Comparison of ENCODE assay signal across 18 cellular contexts in genomic region chr16:49623501-49624266, GRCh38.
DNase-seq lines count a peak whose midpoint lies in the region; ATAC-seq and TF ChIP-seq lines count a peak whose summit lies in the region.
"Had no signal": no experiment of that assay in that cellular context is flagged by ENCODE, and none has a peak within 500 bp of the region (broad histone marks: within the 10 kb centered on the region; RNA-seq: fewer than 3 reads in every experiment).

No MANE protein-coding gene starts in this region.

- H2BK15ac ChIP-seq in H9 (ENCODE audit: low read depth, low read length), result no peak overlapping the region

- CTCF ChIA-PET in activated CD8-positive, alpha-beta memory T cell treated with anti-CD3 and anti-CD28 coated beads, Interleukin-2, amount 10 ng/mL, durations not matched to agents 7 days and 5 days (lab: Charles Lee), result no interaction called here

- no peak overlapping the region for H3T11ph ChIP-seq in H9 (ENCODE audit: low read length)

- WGBS in H9 (ENCODE audit: extremely low coverage, insufficient read length, low lambda C conversion rate), result no CpG with 5 or more reads among the region's 8 CpGs
- 79 to 85% methylated on average over 3 to 7 of the region's 8 CpGs for WGBS in endodermal cell (ENCODE audit: insufficient coverage in 1 of 2, insufficient read length in 1 of 2), 2 experiments
- 84 to 88% methylated on average over 8 of the region's 8 CpGs for WGBS in sigmoid colon, 2 donors
- 87 to 88% methylated on average over 8 of the region's 8 CpGs for WGBS in tibial nerve, 2 donors

- ATAC-seq in activated CD8-positive, alpha-beta memory T cell treated with anti-CD3 and anti-CD28 coated beads, Interleukin-2, amount 10 ng/mL, durations not matched to agents 7 days and 5 days, result no peak
- ATAC-seq in HG03439 (IDR thresholded peaks at IDR 0.05; ENCODE audit: unreplicated experiment), result no peak
- ATAC-seq: Right ventricle myocardium inferior had no signal

- no peak overlapping the region for H3K27ac ChIP-seq in H9 (ENCODE audit: insufficient read length, low read depth, low read length)
- H3K27ac ChIP-seq in endodermal cell (ENCODE audit: low read depth, low read length), result no peak overlapping the region
- H3K27ac ChIP-seq in sigmoid colon, result no peak overlapping the region
- H3K27ac ChIP-seq in tibial nerve, result no peak overlapping the region

- TF ChIP-seq POLR2A in sigmoid colon (IDR thresholded peaks at IDR 0.05) (no peak), tibial nerve (IDR thresholded peaks at IDR 0.05) (no peak)

- no peak overlapping the region for H3K27ac Mint-ChIP-seq in activated CD8-positive, alpha-beta memory T cell treated with anti-CD3 and anti-CD28 coated beads, Interleukin-2, amount 10 ng/mL, durations not matched to agents 7 days and 5 days
- H3K27ac Mint-ChIP-seq in H9 (peak overlapping the region in 1 of 3 experiments; percentile 29; a peak in 2 of 7 replicates), endodermal cell (no peak overlapping the region)
- H3K27ac Mint-ChIP-seq: B cell, CD14-positive monocyte had no signal

- no peak overlapping the region for H2AK5ac ChIP-seq in H9 (ENCODE audit: insufficient read length, low read length)

- H2BK120ac ChIP-seq in H9 (ENCODE audit: low read depth, low read length, poor library complexity, severe bottlenecking), result no peak overlapping the region

- H2BK12ac ChIP-seq in H9 (ENCODE audit: insufficient read length, low read depth, low read length), result no peak overlapping the region

- no peaks in the 10 kb centered on the region for H3K79me2 ChIP-seq in H9 (ENCODE audit: insufficient read depth, low read length)

- no peaks in the 10 kb centered on the region for H3K79me1 ChIP-seq in H9 (ENCODE audit: insufficient read depth, low read depth, low read length, poor library complexity, severe bottlenecking)

- TF ChIP-seq EP300 in sigmoid colon (IDR thresholded peaks at IDR 0.05) (no peak), tibial nerve (IDR thresholded peaks at IDR 0.05) (no peak)

- H3K4me2 ChIP-seq in H9 (ENCODE audit: insufficient read depth, insufficient read length, low read length), result no peak overlapping the region

- intact Hi-C loops in sigmoid colon (cut with DNase I), result loop anchor here (10.0 kb wide), 1 partner anchor 121 kb away; no protein-coding TSS in a partner anchor

- H3K4me3 ChIP-seq in endodermal cell (ENCODE audit: low read length), result no peak overlapping the region
- no peak overlapping the region for H3K4me3 ChIP-seq in sigmoid colon
- H3K4me3 ChIP-seq in tibial nerve, result no peak overlapping the region

- no peak overlapping the region for H3K4ac ChIP-seq in H9 (ENCODE audit: low read depth, low read length)

- no peak overlapping the region for H4K91ac ChIP-seq in H9 (ENCODE audit: insufficient read length, low read depth, low read length)

- H3K27me3 Mint-ChIP-seq in activated CD8-positive, alpha-beta memory T cell treated with anti-CD3 and anti-CD28 coated beads, Interleukin-2, amount 10 ng/mL, durations not matched to agents 7 days and 5 days, result no peaks in the 10 kb centered on the region
- H3K27me3 Mint-ChIP-seq in H9 (ENCODE audit: low read depth) (no peaks in the 10 kb centered on the region), endodermal cell (ENCODE audit: insufficient read depth) (no peaks in the 10 kb centered on the region)
- H3K27me3 Mint-ChIP-seq: B cell had no signal

- no peaks in the 10 kb centered on the region for H3K36me3 Mint-ChIP-seq in activated CD8-positive, alpha-beta memory T cell treated with anti-CD3 and anti-CD28 coated beads, Interleukin-2, amount 10 ng/mL, durations not matched to agents 7 days and 5 days
- H3K36me3 Mint-ChIP-seq in H9 (ENCODE audit: insufficient read depth in 1 of 3, low read depth in 3 of 3) (peaks cover 0 to 7% (median 2%) of the 10 kb centered on the region in 3 experiments; a peak in 5 of 7 replicates), endodermal cell (ENCODE audit: low read depth) (peaks cover 7% of the 10 kb centered on the region)
- H3K36me3 Mint-ChIP-seq: CD14-positive monocyte had no signal

- H2AFZ ChIP-seq in H9 (ENCODE audit: low read length), result no peak overlapping the region

- no peak overlapping the region for H4K5ac ChIP-seq in H9 (ENCODE audit: insufficient read length, low read depth, low read length)

- H3K23ac ChIP-seq in H9 (ENCODE audit: insufficient read length, low read depth, low read length), result no peak overlapping the region

- peak; percentile 28 for DNase-seq in activated CD8-positive, alpha-beta memory T cell treated with anti-CD3 and anti-CD28 coated beads for 24 hours
- no peak for DNase-seq in activated CD8-positive, alpha-beta memory T cell treated with anti-CD3 and anti-CD28 coated beads, Interleukin-2, amount 10 ng/mL, durations not matched to agents 7 days and 5 days
- DNase-seq in H9, result peak; percentile 12
- DNase-seq in endodermal cell, result peak; percentile 24
- peak; percentile 45 for DNase-seq in sigmoid colon
- no peak for DNase-seq in stimulated activated CD4-positive, alpha-beta T cell treated with anti-CD3 and anti-CD28 coated beads, Interleukin-4, amount 100 ng/mL, for 4 hours
- no peak for DNase-seq in tibial nerve (ENCODE audit: low spot score in 2 of 2)
- DNase-seq: GDM1, KG1, NCI-H1092, NCI-H2081, NCI-H2171, NCI-H345, NCI-H524 had no signal

- no peak overlapping the region for H3K56ac ChIP-seq in H9 (ENCODE audit: insufficient read length, low read depth, low read length)

- no peak overlapping the region for H4K8ac ChIP-seq in H9 (replicated peaks; ENCODE audit: insufficient read length, low read depth, low read length)

- no peaks in the 10 kb centered on the region for H4K20me1 ChIP-seq in H9 (ENCODE audit: control insufficient read depth, insufficient read depth, insufficient read length)

- H3K4me1 Mint-ChIP-seq in activated CD8-positive, alpha-beta memory T cell treated with anti-CD3 and anti-CD28 coated beads, Interleukin-2, amount 10 ng/mL, durations not matched to agents 7 days and 5 days, result no peaks in the 10 kb centered on the region
- H3K4me1 Mint-ChIP-seq in H9, result peaks cover 11 to 14% of the 10 kb centered on the region in 2 experiments
- peaks cover 4% of the 10 kb centered on the region for H3K4me1 Mint-ChIP-seq in endodermal cell
- H3K4me1 Mint-ChIP-seq: B cell, CD14-positive monocyte had no signal

- no peaks in the 10 kb centered on the region for H3K27me3 ChIP-seq in H9 (ENCODE audit: insufficient read depth, low read length)
- H3K27me3 ChIP-seq in endodermal cell (ENCODE audit: control insufficient read depth, insufficient read depth, low read length, poor library complexity, severe bottlenecking), result no peaks in the 10 kb centered on the region
- no peaks in the 10 kb centered on the region for H3K27me3 ChIP-seq in sigmoid colon
- H3K27me3 ChIP-seq in tibial nerve, result no peaks in the 10 kb centered on the region

- no peaks in the 10 kb centered on the region for H3K9me3 Mint-ChIP-seq in activated CD8-positive, alpha-beta memory T cell treated with anti-CD3 and anti-CD28 coated beads, Interleukin-2, amount 10 ng/mL, durations not matched to agents 7 days and 5 days (ENCODE audit: low read depth)
- no peaks in the 10 kb centered on the region for H3K9me3 Mint-ChIP-seq in H9
- H3K9me3 Mint-ChIP-seq in endodermal cell, result no peaks in the 10 kb centered on the region
- H3K9me3 Mint-ChIP-seq: CD14-positive monocyte had no signal

- H3K18ac ChIP-seq in H9 (ENCODE audit: insufficient read length, low read depth, low read length), result no peak overlapping the region

- H3K36me3 ChIP-seq in endodermal cell (ENCODE audit: control insufficient read depth, insufficient read depth, low read length), result peaks cover 4% of the 10 kb centered on the region
- no peaks in the 10 kb centered on the region for H3K36me3 ChIP-seq in sigmoid colon
- H3K36me3 ChIP-seq in tibial nerve, result peaks cover 0 to 5% (median 0%) of the 10 kb centered on the region in 3 donors

- H3K14ac ChIP-seq in H9 (ENCODE audit: insufficient read depth, low read length), result no peak overlapping the region

- H3K9me3 ChIP-seq in H9 (ENCODE audit: control insufficient read depth, low read depth, low read length) (no peaks in the 10 kb centered on the region), endodermal cell (ENCODE audit: control insufficient read depth, low read length) (peaks cover 3% of the 10 kb centered on the region), sigmoid colon (no peaks in the 10 kb centered on the region), tibial nerve (peaks cover 0 to under 1% (median 0%) of the 10 kb centered on the region in 4 donors)

- no peaks in the 10 kb centered on the region for H3K23me2 ChIP-seq in H9 (ENCODE audit: insufficient read length, low read depth, low read length, poor library complexity, severe bottlenecking)

- H3K4me3 Mint-ChIP-seq in activated CD8-positive, alpha-beta memory T cell treated with anti-CD3 and anti-CD28 coated beads, Interleukin-2, amount 10 ng/mL, durations not matched to agents 7 days and 5 days, result no peak overlapping the region
- no peak overlapping the region for H3K4me3 Mint-ChIP-seq in H9
- no peak overlapping the region for H3K4me3 Mint-ChIP-seq in endodermal cell
- H3K4me3 Mint-ChIP-seq: B cell, CD14-positive monocyte had no signal

- TF ChIP-seq CTCF in H9 (conservative IDR thresholded peaks at IDR 0.05) (no peak), endodermal cell (conservative IDR thresholded peaks at IDR 0.05) (no peak), sigmoid colon (IDR thresholded peaks at IDR 0.05) (no peak), tibial nerve (IDR thresholded peaks at IDR 0.05) (no peak)

- no peak overlapping the region for H2BK5ac ChIP-seq in H9 (ENCODE audit: insufficient read length, low read length)

- no peak overlapping the region for H2BK20ac ChIP-seq in H9 (ENCODE audit: low read depth, low read length, poor library complexity, severe bottlenecking)

- H3K9ac ChIP-seq in H9 (ENCODE audit: extremely low read depth, insufficient read length, low read length), result no peak overlapping the region
- no peak overlapping the region for H3K9ac ChIP-seq in endodermal cell (ENCODE audit: extremely low read depth, low read length, poor library complexity, severe bottlenecking)

- no peaks in the 10 kb centered on the region; the same call in 1 of the 2 replicates for H3K4me1 ChIP-seq in H9 (ENCODE audit: insufficient read depth, low read length)
- no peaks in the 10 kb centered on the region for H3K4me1 ChIP-seq in endodermal cell (ENCODE audit: control insufficient read depth, insufficient read depth, low read length)
- peaks cover 0 to 25% (median 22%) of the 10 kb centered on the region in 4 donors for H3K4me1 ChIP-seq in sigmoid colon
- peaks cover 0 to 27% (median 8%) of the 10 kb centered on the region in 4 donors for H3K4me1 ChIP-seq in tibial nerve

Comparison
In these comparisons a context has a peak if more than half of its experiments do, and no peak if none do; other contexts are left out.
1. DNase-seq: peak in activated CD8-positive, alpha-beta memory T cell treated with anti-CD3 and anti-CD28 coated beads for 24 hours (single experiment), H9 (single experiment), endodermal cell (single experiment) and sigmoid colon (single experiment); none in activated CD8-positive, alpha-beta memory T cell treated with anti-CD3 and anti-CD28 coated beads, Interleukin-2, amount 10 ng/mL, durations not matched to agents 7 days and 5 days (single experiment), stimulated activated CD4-positive, alpha-beta T cell treated with anti-CD3 and anti-CD28 coated beads, Interleukin-4, amount 100 ng/mL, for 4 hours (0 of 2) and tibial nerve (0 of 2).